In the genomic region with DNA sequence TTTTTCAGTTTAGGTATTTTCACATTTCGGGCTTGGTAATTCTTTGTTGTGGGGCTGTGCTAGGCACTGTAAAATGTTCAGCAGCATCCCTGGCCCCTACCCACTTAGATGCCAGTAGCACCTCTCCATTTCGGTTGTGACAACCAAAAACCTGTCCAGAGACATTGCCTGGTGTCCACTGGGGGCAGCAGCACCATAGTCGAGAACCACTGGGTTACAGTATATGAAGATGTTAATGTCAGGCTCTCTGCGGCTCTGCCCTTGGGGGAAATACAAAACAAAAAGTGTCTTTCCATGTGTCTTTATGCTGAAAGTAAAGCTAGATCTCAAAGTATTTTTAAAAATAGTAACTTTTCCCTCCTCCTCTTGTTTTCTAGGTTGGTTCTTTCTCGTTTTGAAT, we compare ENCODE assay signal across 10 cellular contexts.
DNase-seq lines count a peak whose midpoint lies in the region; TF ChIP-seq lines count a peak whose summit lies in the region.
"Had no signal": no experiment of that assay in that cellular context is flagged by ENCODE, and none has a peak within 500 bp of the region (broad histone marks: within the 10 kb centered on the region; RNA-seq: fewer than 3 reads in every experiment).

No MANE protein-coding gene starts in this region.

- no peak for DNase-seq in AG04449 (ENCODE audit: low read depth, low spot score)
- peak; percentile 10 for DNase-seq in GM12865 (ENCODE audit: low read depth)
- DNase-seq in RPMI7951 (ENCODE audit: low read depth) = peak; percentile 35
- DNase-seq in fibroblast of the aortic adventitia (ENCODE audit: low read depth) = no peak
- no peak for DNase-seq in stimulated activated CD4-positive, alpha-beta T cell treated with anti-CD3 and anti-CD28 coated beads, Interleukin-4, amount 100 ng/mL, for 24 hours
- DNase-seq in activated T-cell treated with anti-CD3 and anti-CD28 coated beads for 4 hours = no peak
- no peak for DNase-seq in glomerular visceral epithelial cell (ENCODE audit: extremely low spot score)
- DNase-seq in SIG-M5 treated with dmso at 0.1 percent for 504 hours (lab: John Stamatoyannopoulos, UW; ENCODE audit: unreplicated experiment) = no peak
- DNase-seq: esophagus squamous epithelium, naive B cell had no signal

- POLR2A ChIA-PET in AG04449 (lab: Yijun Ruan, JAX) = no interaction called here

- CTCF ChIA-PET in AG04449 (lab: Yijun Ruan, JAX) = interaction anchor here (0.8 to 2.0 kb wide), 4 partner anchors 11 to 41 kb away, joined by 3 to 8 read pairs (median 4); no protein-coding TSS in a partner anchor

- H3K4me3 ChIP-seq in AG04449 (ENCODE audit: low read depth, low read length) = no peak overlapping the region
- no peak overlapping the region for H3K4me3 ChIP-seq in GM12865 (ENCODE audit: low read depth, low read length)
- no peak overlapping the region for H3K4me3 ChIP-seq in fibroblast of the aortic adventitia (ENCODE audit: low read depth, low read length)
- H3K4me3 ChIP-seq: esophagus squamous epithelium had no signal

- TF ChIP-seq CTCF in AG04449 (IDR thresholded peaks at IDR 0.05; ENCODE audit: insufficient read depth, low read length, missing control alignments) (peak; percentile 37), GM12865 (IDR thresholded peaks at IDR 0.05; ENCODE audit: insufficient read depth, low read depth, low read length, missing control alignments) (peak; percentile 9), fibroblast of the aortic adventitia (IDR thresholded peaks at IDR 0.05; ENCODE audit: insufficient read depth, low read length) (peak; percentile 36)

Comparison
In these comparisons a context has a peak if more than half of its experiments do, and no peak if none do; other contexts are left out.
1. DNase-seq: peak in GM12865 (single experiment) and RPMI7951 (single experiment); none in AG04449 (single experiment), fibroblast of the aortic adventitia (single experiment), stimulated activated CD4-positive, alpha-beta T cell treated with anti-CD3 and anti-CD28 coated beads, Interleukin-4, amount 100 ng/mL, for 24 hours (single experiment), activated T-cell treated with anti-CD3 and anti-CD28 coated beads for 4 hours (single experiment), glomerular visceral epithelial cell (single experiment) and SIG-M5 treated with dmso at 0.1 percent for 504 hours (single experiment).
2. Peak in every context shown above with its lines, with median percentiles within 50 percentile points of each other: CTCF ChIP-seq.